ENCODE assay signal across 1 cellular context in the genomic region with DNA sequence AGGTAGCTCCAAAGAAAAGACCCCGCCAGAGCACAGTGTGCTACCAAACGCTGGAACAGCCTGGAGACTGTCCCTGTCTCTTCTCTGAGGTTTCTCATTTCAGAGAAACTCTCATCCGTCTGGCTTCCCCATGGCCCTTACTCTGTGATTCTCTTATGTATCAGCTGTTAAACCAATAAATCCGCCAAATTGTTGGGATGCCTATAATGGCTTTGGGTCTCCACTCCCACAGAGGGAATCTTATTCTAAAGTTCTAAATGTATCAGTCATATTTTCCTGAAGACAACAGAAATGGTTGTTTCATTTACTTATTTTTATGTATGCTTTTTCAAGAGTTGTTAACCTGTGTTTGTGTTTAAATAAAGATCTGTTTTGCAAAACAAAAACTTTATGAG.
TF ChIP-seq lines count a peak whose summit lies in the region.

No MANE protein-coding gene starts in this region.

TF ChIP-seq in K562, 482 proteins besides CTCF, POLR2A, EP300 and RAD21:
- TF ChIP-seq TOE1 (IDR thresholded peaks at IDR 0.05; ENCODE audit: borderline replicate concordance): no peak
- TF ChIP-seq TOE1 (CRISPR knock-in tag; IDR thresholded peaks at IDR 0.05; ENCODE audit: borderline replicate concordance, low read depth): no peak
- no peak for TF ChIP-seq ZFP36 (IDR thresholded peaks at IDR 0.05; ENCODE audit: low read depth, low read length, partially characterized antibody)
- TF ChIP-seq, protein P1, sequence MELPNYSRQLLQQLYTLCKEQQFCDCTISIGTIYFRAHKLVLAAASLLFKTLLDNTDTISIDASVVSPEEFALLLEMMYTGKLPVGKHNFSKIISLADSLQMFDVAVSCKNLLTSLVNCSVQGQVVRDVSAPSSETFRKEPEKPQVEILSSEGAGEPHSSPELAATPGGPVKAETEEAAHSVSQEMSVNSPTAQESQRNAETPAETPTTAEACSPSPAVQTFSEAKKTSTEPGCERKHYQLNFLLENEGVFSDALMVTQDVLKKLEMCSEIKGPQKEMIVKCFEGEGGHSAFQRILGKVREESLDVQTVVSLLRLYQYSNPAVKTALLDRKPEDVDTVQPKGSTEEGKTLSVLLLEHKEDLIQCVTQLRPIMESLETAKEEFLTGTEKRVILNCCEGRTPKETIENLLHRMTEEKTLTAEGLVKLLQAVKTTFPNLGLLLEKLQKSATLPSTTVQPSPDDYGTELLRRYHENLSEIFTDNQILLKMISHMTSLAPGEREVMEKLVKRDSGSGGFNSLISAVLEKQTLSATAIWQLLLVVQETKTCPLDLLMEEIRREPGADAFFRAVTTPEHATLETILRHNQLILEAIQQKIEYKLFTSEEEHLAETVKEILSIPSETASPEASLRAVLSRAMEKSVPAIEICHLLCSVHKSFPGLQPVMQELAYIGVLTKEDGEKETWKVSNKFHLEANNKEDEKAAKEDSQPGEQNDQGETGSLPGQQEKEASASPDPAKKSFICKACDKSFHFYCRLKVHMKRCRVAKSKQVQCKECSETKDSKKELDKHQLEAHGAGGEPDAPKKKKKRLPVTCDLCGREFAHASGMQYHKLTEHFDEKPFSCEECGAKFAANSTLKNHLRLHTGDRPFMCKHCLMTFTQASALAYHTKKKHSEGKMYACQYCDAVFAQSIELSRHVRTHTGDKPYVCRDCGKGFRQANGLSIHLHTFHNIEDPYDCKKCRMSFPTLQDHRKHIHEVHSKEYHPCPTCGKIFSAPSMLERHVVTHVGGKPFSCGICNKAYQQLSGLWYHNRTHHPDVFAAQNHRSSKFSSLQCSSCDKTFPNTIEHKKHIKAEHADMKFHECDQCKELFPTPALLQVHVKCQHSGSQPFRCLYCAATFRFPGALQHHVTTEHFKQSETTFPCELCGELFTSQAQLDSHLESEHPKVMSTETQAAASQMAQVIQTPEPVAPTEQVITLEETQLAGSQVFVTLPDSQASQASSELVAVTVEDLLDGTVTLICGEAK (IDR thresholded peaks at IDR 0.05): peak; percentile 83
- TF ChIP-seq, protein P1 (CRISPR knock-in tag; IDR thresholded peaks at IDR 0.05): no peak
- TF ChIP-seq ZNF124 (CRISPR knock-in tag; IDR thresholded peaks at IDR 0.05): no peak
- TF ChIP-seq HDAC2 (IDR thresholded peaks at IDR 0.05): no peak
- no peak for TF ChIP-seq MYC (IDR thresholded peaks at IDR 0.05; ENCODE audit: low read depth, low read length)
- no peak for TF ChIP-seq MYC (CRISPR knock-in tag; IDR thresholded peaks at IDR 0.05; ENCODE audit: borderline replicate concordance, low read depth)
- peak; percentile 26 for TF ChIP-seq RBM25 (IDR thresholded peaks at IDR 0.05; ENCODE audit: low read depth, low read length, severe bottlenecking)
